ENCODE assay signal across 8 cellular contexts in the genomic region with DNA sequence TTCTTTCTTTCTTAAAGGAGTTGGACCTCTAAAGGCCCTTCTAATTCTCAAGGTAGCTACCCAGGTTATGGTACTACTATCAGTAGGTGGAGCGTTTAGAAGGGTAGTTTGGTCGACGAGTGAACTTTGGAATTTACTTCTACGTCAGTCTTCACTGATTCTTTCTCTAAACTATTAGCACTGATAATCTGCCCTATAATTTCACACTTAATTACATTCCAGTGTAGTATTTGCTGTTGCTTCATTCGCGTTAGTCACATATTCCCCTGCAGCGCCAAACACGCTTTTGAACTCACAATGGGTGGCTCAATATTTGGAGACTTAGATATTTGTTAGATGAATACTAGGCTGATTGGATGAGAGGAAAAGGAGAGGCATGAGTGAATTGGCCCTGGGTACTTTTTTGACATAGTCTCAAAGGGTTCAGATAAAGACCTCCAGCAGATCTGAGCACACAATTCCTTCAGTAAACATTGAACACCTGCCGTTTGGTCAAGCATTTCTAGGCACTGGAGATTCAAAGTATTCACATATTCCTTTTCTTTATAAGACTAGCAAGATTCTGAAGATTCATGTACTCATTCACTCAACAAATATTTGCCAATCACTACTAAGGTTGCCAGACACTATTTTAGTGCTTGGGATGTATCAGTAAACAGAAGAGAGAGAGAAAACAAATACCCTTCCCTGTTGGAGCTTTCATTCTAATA. TPM values are rescaled to one million over a fixed set of nuclear protein-coding genes. Genes with fewer than 3 reads are reported as not detected.
A peak's percentile ranks its signal among the peaks of the same experiment; 100 is the strongest.
DNase-seq lines count a peak whose midpoint lies in the region; ATAC-seq, FAIRE-seq and TF ChIP-seq lines count a peak whose summit lies in the region.

No MANE protein-coding gene starts in this region.

- H3K4me2 ChIP-seq in GM12878 (ENCODE audit: control insufficient read depth, insufficient read depth): peak overlapping the region; percentile 94

- no peak for TF ChIP-seq EP300 in GM12878 (IDR thresholded peaks at IDR 0.05; ENCODE audit: borderline replicate concordance in 1 of 2, control insufficient read depth in 1 of 2, low read depth in 2 of 2, low read length in 2 of 2)

- 20% methylated on average over 9 of the region's 9 CpGs for WGBS in GM12878 (ENCODE audit: insufficient coverage, insufficient replicate concordance, low lambda C conversion rate, missing lambda C conversion rate)

- no peak for TF ChIP-seq POLR2A in GM12878 (IDR thresholded peaks at IDR 0.05; ENCODE audit: low read depth, low read length)

- RAD21 ChIA-PET in GM12878 (lab: Charles Lee; ENCODE audit: unreplicated experiment): no interaction called here

- peak overlapping the region; percentile 75 for H3K9ac ChIP-seq in GM12878 (ENCODE audit: control insufficient read depth, insufficient read depth, low read length)
- peak overlapping the region; percentile 87 to 89 for H3K9ac ChIP-seq in stomach smooth muscle (ENCODE audit: low read length in 2 of 2)

- CTCF ChIA-PET in GM12878 (lab: Yijun Ruan, JAX): interaction anchor here (1.2 to 1.6 kb wide), 2 partner anchors 8 to 11 kb away, joined by 3 to 4 read pairs; no protein-coding TSS in a partner anchor

- H3K27ac ChIP-seq in GM12878 (ENCODE audit: control insufficient read depth, insufficient read depth): peak overlapping the region; percentile 85
- no peak overlapping the region for H3K27ac ChIP-seq in stomach smooth muscle (ENCODE audit: low read length)

- TSS peak; percentile 92 for BruUV-seq in GM12878 (replicated peaks; lab: Mats Ljungman, UMichigan)

- TF ChIP-seq RAD21 in GM12878 (IDR thresholded peaks at IDR 0.05; ENCODE audit: insufficient read depth, low read depth, low read length): no peak

- no peaks in the 10 kb centered on the region for H3K4me1 ChIP-seq in GM12878 (ENCODE audit: control insufficient read depth, insufficient read depth, low read length)
- H3K4me1 ChIP-seq in stomach smooth muscle (ENCODE audit: control insufficient read depth, insufficient read depth, low read length): peaks cover 8% of the 10 kb centered on the region

- in situ Hi-C loops in ACHN (cut with HindIII; ENCODE audit: low pct_ligation_motif_present, low pct_unique_long_range_greater_than_20kb, low sequenced_read_pairs): no loop called here
- in situ Hi-C loops in GM12878 (cut with MboI): no loop called here

- peaks cover 53% of the 10 kb centered on the region for H3K79me2 ChIP-seq in GM12878 (ENCODE audit: control insufficient read depth, insufficient read depth, low read length)

- SMC1A ChIA-PET in GM12878 (lab: Charles Lee; ENCODE audit: uncharacterized antibody, unreplicated experiment): interaction anchor here (0.5 kb wide), 1 partner anchor 1761 kb away, joined by 3 read pairs; no protein-coding TSS in a partner anchor

- intact Hi-C loops in GM12878 (cut with micrococcal nuclease; ENCODE audit: unreplicated experiment): loop anchor here (5.0 kb wide), 1 partner anchor 159 kb away; no protein-coding TSS in a partner anchor

- DNase-seq in ACHN: peak; percentile 31
- DNase-seq in NCI-H2196 treated with DMSO at 0.1 percent for 48 hours (lab: John Stamatoyannopoulos, UW; ENCODE audit: unreplicated experiment): peak; percentile 59
- DNase-seq in GM12878 (ENCODE audit: low read depth, low spot score): no peak
- DNase-seq in kidney tubule cell (ENCODE audit: low spot score): peak; percentile 66

- FAIRE-seq in GM12878 (lab: Jason Lieb, UNC): peak; percentile 13

- H3K4me3 ChIP-seq in GM12878 (peak overlapping the region; percentile 71), stomach smooth muscle (ENCODE audit: low read length in 2 of 2) (peak overlapping the region; percentile 89 to 92)

- H3K27me3 ChIP-seq in GM12878 (replicated peaks in 1 of 2; ENCODE audit: control insufficient read depth in 2 of 2, insufficient read depth in 2 of 2, low read length in 1 of 2) (no peaks in the 10 kb centered on the region), stomach smooth muscle (ENCODE audit: control insufficient read depth in 1 of 2, insufficient read depth in 2 of 2, low read length in 2 of 2) (no peaks in the 10 kb centered on the region)

- POLR2A ChIA-PET in GM12878 (lab: Charles Lee): interaction anchor here (0.7 kb wide), 1 partner anchor 347 kb away, joined by 3 read pairs; no protein-coding TSS in a partner anchor

- no peak for TF ChIP-seq CTCF in GM12878 (IDR thresholded peaks at IDR 0.05 in 2 of 3, conservative IDR thresholded peaks at IDR 0.05 in 1 of 3; ENCODE audit: control insufficient read depth in 2 of 3, extremely low read depth in 1 of 3, insufficient read depth in 1 of 3, low read depth in 3 of 3, low read length in 3 of 3)

- peak; percentile 4 for ATAC-seq in GM18498 (IDR thresholded peaks at IDR 0.05; ENCODE audit: unreplicated experiment)
- peak; percentile 20; the same call in 2 of the 3 replicates for ATAC-seq in GM12878
- no peak for ATAC-seq in GM21737 (IDR thresholded peaks at IDR 0.05; ENCODE audit: unreplicated experiment)
- no peak for ATAC-seq in GM18519 (IDR thresholded peaks at IDR 0.05; ENCODE audit: low FRiP score, unreplicated experiment)

- no peaks in the 10 kb centered on the region for H4K20me1 ChIP-seq in GM12878 (ENCODE audit: control insufficient read depth, insufficient read depth)

- no peaks in the 10 kb centered on the region; a peak in 1 of 4 replicates for H3K36me3 ChIP-seq in GM12878 (ENCODE audit: control insufficient read depth in 2 of 2, insufficient read depth in 2 of 2, low read length in 1 of 2)
- no peaks in the 10 kb centered on the region for H3K36me3 ChIP-seq in stomach smooth muscle (ENCODE audit: control insufficient read depth in 2 of 2, insufficient read depth in 2 of 2, low read length in 2 of 2)

- H2AFZ ChIP-seq in GM12878 (ENCODE audit: control insufficient read depth, low read depth, low read length): peak overlapping the region; percentile 99

- H3K9me3 ChIP-seq in GM12878 (replicated peaks; ENCODE audit: control insufficient read depth, insufficient read depth, low read length) (no peaks in the 10 kb centered on the region; the same call in 2 of the 3 replicates), stomach smooth muscle (ENCODE audit: control insufficient read depth in 2 of 2, low read length in 2 of 2) (no peaks in the 10 kb centered on the region)

TF ChIP-seq in GM12878, 131 proteins besides CTCF, POLR2A, EP300 and RAD21 (continues in another document):
- no peak for TF ChIP-seq POLR2AphosphoS2 (IDR thresholded peaks at IDR 0.05; ENCODE audit: low read depth, low read length)

RNA-seq across cellular contexts. Expression of a gene that starts 0.9 kb away (rescaled TPM):
- total RNA-seq in GM12878 (2013; cell fraction: nucleolus; rRNA removed): 144 and 151 TPM in 2 replicates
- total RNA-seq in GM12878 (2014; rRNA removed) (28.3 and 34.8 TPM in 2 replicates), GM12878 (2014; rRNA removed; fragmentation: Illumina TruSeq; extraction: Trizol) (20.5 and 22.4 TPM in 2 replicates), GM12878 (2021) (33.6 and 36.8 TPM in 2 replicates)
- 15.0 TPM for polyA plus RNA-seq in GM12878 (2011; ENCODE audit: low read depth)
- polyA plus RNA-seq in GM12878 (2011; rRNA removed) (41.5 and 54.2 TPM in 2 replicates), GM12878 (2014; fragmentation: Illumina TruSeq; extraction: Trizol) (31.7 and 35.5 TPM in 2 replicates), GM12878 (2014; fragmentation: Nextera tagmentation; extraction: Ambion mirVana) (10 to 100 TPM in 1 of 2 experiments, 1 to 10 TPM in 1; 9.5 to 11.9 TPM), GM12878 (2014; rRNA removed) (19.1 and 19.8 TPM in 2 replicates), GM12878 (2016; fragmentation: Nextera tagmentation; extraction: Ambion mirVana) (10 to 100 TPM; 19.1 to 27.0 TPM)
- 28.5 and 39.6 TPM in 2 replicates for polyA plus RNA-seq in GM12878 (2011; cell fraction: cytosol; rRNA removed)
- 36.5 and 45.8 TPM in 2 replicates for polyA plus RNA-seq in GM12878 (2011; cell fraction: nucleus; rRNA removed)
- polyA plus RNA-seq in GM12878 (2012): 19.1 and 20.8 TPM in 2 replicates
- 43.4 and 84.0 TPM in 2 replicates for polyA minus RNA-seq in GM12878 (2011; rRNA and poly(A)+ RNA removed)
- polyA minus RNA-seq in GM12878 (2011; cell fraction: cytosol; rRNA and poly(A)+ RNA removed): 14.7 and 19.4 TPM in 2 replicates
- 34.6 and 42.6 TPM in 2 replicates for polyA minus RNA-seq in GM12878 (2011; cell fraction: nucleus; rRNA and poly(A)+ RNA removed)

RNA-seq across cellular contexts. Expression of a gene that starts 44.6 kb away (rescaled TPM):
- 0.22 and 0.52 TPM in 2 replicates for total RNA-seq in GM12878 (2013; cell fraction: nucleolus; rRNA removed)
- 0.16 and 0.45 TPM in 2 replicates for total RNA-seq in GM12878 (2014; rRNA removed)
- total RNA-seq in GM12878 (2014; rRNA removed; fragmentation: Illumina TruSeq; extraction: Trizol): 0.04 and 0.05 TPM in 2 replicates
- total RNA-seq in GM12878 (2021): 0.05 and 0.19 TPM in 2 replicates
- polyA plus RNA-seq in GM12878 (2011; ENCODE audit: low read depth): 1.8 TPM
- 0.45 and 0.52 TPM in 2 replicates for polyA plus RNA-seq in GM12878 (2011; rRNA removed)
- 0.27 and 0.42 TPM in 2 replicates for polyA plus RNA-seq in GM12878 (2011; cell fraction: cytosol; rRNA removed)
- polyA plus RNA-seq in GM12878 (2011; cell fraction: nucleus; rRNA removed): 0.16 and 0.25 TPM in 2 replicates
- 1.8 and 4.4 TPM in 2 replicates for polyA plus RNA-seq in GM12878 (2012)
- 0.41 and 0.59 TPM in 2 replicates for polyA plus RNA-seq in GM12878 (2014; fragmentation: Illumina TruSeq; extraction: Trizol)
- polyA plus RNA-seq in GM12878 (2014; fragmentation: Nextera tagmentation; extraction: Ambion mirVana): under 1 TPM; 0.07 to 0.10 TPM
- polyA plus RNA-seq in GM12878 (2014; rRNA removed): 0.01 and 0.05 TPM in 2 replicates
- polyA plus RNA-seq in GM12878 (2016; fragmentation: Nextera tagmentation; extraction: Ambion mirVana): under 1 TPM; 0.01 to 0.17 TPM
- 0.41 and 0.95 TPM in 2 replicates for polyA minus RNA-seq in GM12878 (2011; rRNA and poly(A)+ RNA removed)
- 0.21 and 0.27 TPM in 2 replicates for polyA minus RNA-seq in GM12878 (2011; cell fraction: cytosol; rRNA and poly(A)+ RNA removed)
- 0.24 and 0.29 TPM in 2 replicates for polyA minus RNA-seq in GM12878 (2011; cell fraction: nucleus; rRNA and poly(A)+ RNA removed)

Comparison
In these comparisons a context has a peak if more than half of its experiments do, and no peak if none do; other contexts are left out.
1. ATAC-seq: peak in GM18498 (single experiment) and GM12878 (single experiment); none in GM21737 (single experiment) and GM18519 (single experiment).